ENCODE assay signal across 1 cellular context in the genomic region with DNA sequence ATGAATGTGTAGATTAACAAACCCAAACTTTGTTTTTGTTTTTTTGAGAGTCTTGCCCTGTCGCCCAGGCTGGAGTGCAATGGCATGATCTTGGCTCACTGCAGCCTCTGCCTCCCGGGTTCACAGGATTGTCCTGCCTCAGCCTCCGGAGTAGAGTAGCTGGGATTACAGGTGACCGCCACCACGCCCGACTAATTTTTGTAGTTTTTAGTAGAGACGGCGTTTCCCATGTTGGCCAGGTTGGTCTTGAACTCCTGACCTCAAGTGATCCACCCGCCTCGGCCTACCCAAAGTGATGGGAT.
A peak's percentile ranks its signal among the peaks of the same experiment; 100 is the strongest.
TF ChIP-seq lines count a peak whose summit lies in the region.

No MANE protein-coding gene starts in this region.

TF ChIP-seq in HEK293, 187 proteins besides CTCF, POLR2A, EP300 and RAD21:
- peak; percentile 44; the same call in 1 of the 2 replicates for TF ChIP-seq SP7 (tag by site-specific recombination; IDR thresholded peaks at IDR 0.05)
- peak; percentile 49; the same call in 1 of the 2 replicates for TF ChIP-seq SCRT2 (tag by site-specific recombination; IDR thresholded peaks at IDR 0.05)
- 0 out of 2 replicates have a peak, but pooled peaks have one; percentile 14 for TF ChIP-seq ZNF121 (tag by site-specific recombination; IDR thresholded peaks at IDR 0.05)
- TF ChIP-seq ZNF501 (tag by site-specific recombination; IDR thresholded peaks at IDR 0.05), result 0 out of 2 replicates have a peak, but pooled peaks have one; percentile 61
- TF ChIP-seq ZNF449 (tag by site-specific recombination; IDR thresholded peaks at IDR 0.05), result peak; percentile 5; the same call in 1 of the 2 replicates
- TF ChIP-seq, protein P1, sequence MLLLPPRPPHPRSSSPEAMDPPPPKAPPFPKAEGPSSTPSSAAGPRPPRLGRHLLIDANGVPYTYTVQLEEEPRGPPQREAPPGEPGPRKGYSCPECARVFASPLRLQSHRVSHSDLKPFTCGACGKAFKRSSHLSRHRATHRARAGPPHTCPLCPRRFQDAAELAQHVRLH (tag by site-specific recombination; IDR thresholded peaks at IDR 0.05), result peak; percentile 42; the same call in 1 of the 2 replicates
- peak; percentile 55; the same call in 1 of the 2 replicates for TF ChIP-seq ZBTB20 (tag by site-specific recombination; IDR thresholded peaks at IDR 0.05)
- peak; percentile 56 for TF ChIP-seq KLF7 (tag by site-specific recombination; IDR thresholded peaks at IDR 0.05; ENCODE audit: borderline replicate concordance)
- TF ChIP-seq SCRT1 (tag by site-specific recombination; IDR thresholded peaks at IDR 0.05; ENCODE audit: borderline replicate concordance), result 0 out of 2 replicates have a peak, but pooled peaks have one; percentile 46
- TF ChIP-seq ZNF394 (tag by site-specific recombination; IDR thresholded peaks at IDR 0.05; ENCODE audit: borderline replicate concordance), result peak; percentile 98
- 0 out of 2 replicates have a peak, but pooled peaks have one; percentile 82 for TF ChIP-seq ZNF792 (tag by site-specific recombination; IDR thresholded peaks at IDR 0.05)
- TF ChIP-seq ZNF2 (tag by site-specific recombination; IDR thresholded peaks at IDR 0.05), result 0 out of 2 replicates have a peak, but pooled peaks have one; percentile 54
